In genomic region chr21:45308211-45309068, GRCh38 we compare ENCODE assay signal across 1 cellular context.
TF ChIP-seq lines count a peak whose summit lies in the region.

No MANE protein-coding gene starts in this region.

TF ChIP-seq in HepG2, 621 proteins besides CTCF, POLR2A, EP300 and RAD21 (continued from another document and continues in another):
- TF ChIP-seq PAXIP1 (CRISPR knock-in tag; conservative IDR thresholded peaks at IDR 0.05) (peak; percentile 96), ZNF549 (CRISPR knock-in tag; IDR thresholded peaks at IDR 0.05) (no peak), ZNF18 (CRISPR knock-in tag; IDR thresholded peaks at IDR 0.05; ENCODE audit: insufficient replicate concordance) (peak; percentile 86), TCF7 (IDR thresholded peaks at IDR 0.05; ENCODE audit: low read depth) (no peak), ZNF580 (CRISPR knock-in tag; IDR thresholded peaks at IDR 0.05; ENCODE audit: borderline replicate concordance, low read depth) (0 out of 2 replicates have a peak, but pooled peaks have one; percentile 24), ZNF296 (CRISPR knock-in tag; conservative IDR thresholded peaks at IDR 0.05) (no peak; the same call in 1 of the 2 replicates), ZNF816 (CRISPR knock-in tag; IDR thresholded peaks at IDR 0.05; ENCODE audit: borderline replicate concordance) (no peak), ZSCAN20 (CRISPR knock-in tag; IDR thresholded peaks at IDR 0.05; ENCODE audit: borderline replicate concordance) (peak; percentile 68; the same call in 1 of the 2 replicates), ZNF563 (CRISPR knock-in tag; IDR thresholded peaks at IDR 0.05) (peak; percentile 51; the same call in 1 of the 2 replicates), TOE1 (CRISPR knock-in tag; IDR thresholded peaks at IDR 0.05) (no peak), HDAC1 (CRISPR knock-in tag; IDR thresholded peaks at IDR 0.05) (peak; percentile 78), ZNF484 (CRISPR knock-in tag; IDR thresholded peaks at IDR 0.05; ENCODE audit: borderline replicate concordance, low read depth) (no peak), ZMYM4 (CRISPR knock-in tag; IDR thresholded peaks at IDR 0.05) (peak; percentile 53), ZBTB10 (CRISPR knock-in tag; IDR thresholded peaks at IDR 0.05; ENCODE audit: borderline replicate concordance) (no peak), ZNF792 (CRISPR knock-in tag; IDR thresholded peaks at IDR 0.05) (peak; percentile 44; the same call in 1 of the 2 replicates), ZNF260 (CRISPR knock-in tag; IDR thresholded peaks at IDR 0.05; ENCODE audit: borderline replicate concordance, low read depth) (no peak), HOXA3 (CRISPR knock-in tag; IDR thresholded peaks at IDR 0.05) (peak; percentile 80), FOXA1 (IDR thresholded peaks at IDR 0.05) (no peak), FOXA1 (CRISPR knock-in tag; IDR thresholded peaks at IDR 0.05) (peak; percentile 71), CENPBD1 (CRISPR knock-in tag; IDR thresholded peaks at IDR 0.05; ENCODE audit: borderline replicate concordance, low read depth) (no peak), HNF4G (IDR thresholded peaks at IDR 0.05; ENCODE audit: borderline replicate concordance, low read depth, low read length) (peak; percentile 85), HNF4G (CRISPR knock-in tag; IDR thresholded peaks at IDR 0.05; ENCODE audit: borderline replicate concordance, low read depth) (peak; percentile 69; the same call in 1 of the 2 replicates), CBFB (CRISPR knock-in tag; IDR thresholded peaks at IDR 0.05) (peak; percentile 73; the same call in 1 of the 2 replicates), SP140L (CRISPR knock-in tag; IDR thresholded peaks at IDR 0.05; ENCODE audit: borderline replicate concordance) (no peak), ZNF740 (CRISPR knock-in tag; IDR thresholded peaks at IDR 0.05) (0 out of 2 replicates have a peak, but pooled peaks have one; percentile 18), ZNF724P (CRISPR knock-in tag; IDR thresholded peaks at IDR 0.05; ENCODE audit: borderline replicate concordance) (0 out of 2 replicates have a peak, but pooled peaks have one; percentile 23)
- TF ChIP-seq, protein P1, sequence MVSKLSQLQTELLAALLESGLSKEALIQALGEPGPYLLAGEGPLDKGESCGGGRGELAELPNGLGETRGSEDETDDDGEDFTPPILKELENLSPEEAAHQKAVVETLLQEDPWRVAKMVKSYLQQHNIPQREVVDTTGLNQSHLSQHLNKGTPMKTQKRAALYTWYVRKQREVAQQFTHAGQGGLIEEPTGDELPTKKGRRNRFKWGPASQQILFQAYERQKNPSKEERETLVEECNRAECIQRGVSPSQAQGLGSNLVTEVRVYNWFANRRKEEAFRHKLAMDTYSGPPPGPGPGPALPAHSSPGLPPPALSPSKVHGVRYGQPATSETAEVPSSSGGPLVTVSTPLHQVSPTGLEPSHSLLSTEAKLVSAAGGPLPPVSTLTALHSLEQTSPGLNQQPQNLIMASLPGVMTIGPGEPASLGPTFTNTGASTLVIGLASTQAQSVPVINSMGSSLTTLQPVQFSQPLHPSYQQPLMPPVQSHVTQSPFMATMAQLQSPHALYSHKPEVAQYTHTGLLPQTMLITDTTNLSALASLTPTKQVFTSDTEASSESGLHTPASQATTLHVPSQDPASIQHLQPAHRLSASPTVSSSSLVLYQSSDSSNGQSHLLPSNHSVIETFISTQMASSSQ (IDR thresholded peaks at IDR 0.05; ENCODE audit: low read depth): 0 out of 2 replicates have a peak, but pooled peaks have one; percentile 40
- TF ChIP-seq, protein P1 (CRISPR knock-in tag; IDR thresholded peaks at IDR 0.05; ENCODE audit: borderline replicate concordance): peak; percentile 81; the same call in 1 of the 2 replicates
- TF ChIP-seq, protein P2, sequence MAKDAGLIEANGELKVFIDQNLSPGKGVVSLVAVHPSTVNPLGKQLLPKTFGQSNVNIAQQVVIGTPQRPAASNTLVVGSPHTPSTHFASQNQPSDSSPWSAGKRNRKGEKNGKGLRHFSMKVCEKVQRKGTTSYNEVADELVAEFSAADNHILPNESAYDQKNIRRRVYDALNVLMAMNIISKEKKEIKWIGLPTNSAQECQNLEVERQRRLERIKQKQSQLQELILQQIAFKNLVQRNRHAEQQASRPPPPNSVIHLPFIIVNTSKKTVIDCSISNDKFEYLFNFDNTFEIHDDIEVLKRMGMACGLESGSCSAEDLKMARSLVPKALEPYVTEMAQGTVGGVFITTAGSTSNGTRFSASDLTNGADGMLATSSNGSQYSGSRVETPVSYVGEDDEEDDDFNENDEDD (CRISPR knock-in tag; IDR thresholded peaks at IDR 0.05; ENCODE audit: borderline replicate concordance): peak; percentile 39; the same call in 1 of the 2 replicates
- TF ChIP-seq, protein P3, sequence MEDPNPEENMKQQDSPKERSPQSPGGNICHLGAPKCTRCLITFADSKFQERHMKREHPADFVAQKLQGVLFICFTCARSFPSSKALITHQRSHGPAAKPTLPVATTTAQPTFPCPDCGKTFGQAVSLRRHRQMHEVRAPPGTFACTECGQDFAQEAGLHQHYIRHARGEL (CRISPR knock-in tag; IDR thresholded peaks at IDR 0.05): no peak
- TF ChIP-seq, protein P4, sequence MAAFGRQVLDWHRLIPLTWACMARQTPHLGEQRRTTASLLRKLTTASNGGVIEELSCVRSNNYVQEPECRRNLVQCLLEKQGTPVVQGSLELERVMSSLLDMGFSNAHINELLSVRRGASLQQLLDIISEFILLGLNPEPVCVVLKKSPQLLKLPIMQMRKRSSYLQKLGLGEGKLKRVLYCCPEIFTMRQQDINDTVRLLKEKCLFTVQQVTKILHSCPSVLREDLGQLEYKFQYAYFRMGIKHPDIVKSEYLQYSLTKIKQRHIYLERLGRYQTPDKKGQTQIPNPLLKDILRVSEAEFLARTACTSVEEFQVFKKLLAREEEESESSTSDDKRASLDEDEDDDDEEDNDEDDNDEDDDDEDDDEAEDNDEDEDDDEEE (CRISPR knock-in tag; IDR thresholded peaks at IDR 0.05): no peak; the same call in 1 of the 2 replicates
- TF ChIP-seq, protein P5, sequence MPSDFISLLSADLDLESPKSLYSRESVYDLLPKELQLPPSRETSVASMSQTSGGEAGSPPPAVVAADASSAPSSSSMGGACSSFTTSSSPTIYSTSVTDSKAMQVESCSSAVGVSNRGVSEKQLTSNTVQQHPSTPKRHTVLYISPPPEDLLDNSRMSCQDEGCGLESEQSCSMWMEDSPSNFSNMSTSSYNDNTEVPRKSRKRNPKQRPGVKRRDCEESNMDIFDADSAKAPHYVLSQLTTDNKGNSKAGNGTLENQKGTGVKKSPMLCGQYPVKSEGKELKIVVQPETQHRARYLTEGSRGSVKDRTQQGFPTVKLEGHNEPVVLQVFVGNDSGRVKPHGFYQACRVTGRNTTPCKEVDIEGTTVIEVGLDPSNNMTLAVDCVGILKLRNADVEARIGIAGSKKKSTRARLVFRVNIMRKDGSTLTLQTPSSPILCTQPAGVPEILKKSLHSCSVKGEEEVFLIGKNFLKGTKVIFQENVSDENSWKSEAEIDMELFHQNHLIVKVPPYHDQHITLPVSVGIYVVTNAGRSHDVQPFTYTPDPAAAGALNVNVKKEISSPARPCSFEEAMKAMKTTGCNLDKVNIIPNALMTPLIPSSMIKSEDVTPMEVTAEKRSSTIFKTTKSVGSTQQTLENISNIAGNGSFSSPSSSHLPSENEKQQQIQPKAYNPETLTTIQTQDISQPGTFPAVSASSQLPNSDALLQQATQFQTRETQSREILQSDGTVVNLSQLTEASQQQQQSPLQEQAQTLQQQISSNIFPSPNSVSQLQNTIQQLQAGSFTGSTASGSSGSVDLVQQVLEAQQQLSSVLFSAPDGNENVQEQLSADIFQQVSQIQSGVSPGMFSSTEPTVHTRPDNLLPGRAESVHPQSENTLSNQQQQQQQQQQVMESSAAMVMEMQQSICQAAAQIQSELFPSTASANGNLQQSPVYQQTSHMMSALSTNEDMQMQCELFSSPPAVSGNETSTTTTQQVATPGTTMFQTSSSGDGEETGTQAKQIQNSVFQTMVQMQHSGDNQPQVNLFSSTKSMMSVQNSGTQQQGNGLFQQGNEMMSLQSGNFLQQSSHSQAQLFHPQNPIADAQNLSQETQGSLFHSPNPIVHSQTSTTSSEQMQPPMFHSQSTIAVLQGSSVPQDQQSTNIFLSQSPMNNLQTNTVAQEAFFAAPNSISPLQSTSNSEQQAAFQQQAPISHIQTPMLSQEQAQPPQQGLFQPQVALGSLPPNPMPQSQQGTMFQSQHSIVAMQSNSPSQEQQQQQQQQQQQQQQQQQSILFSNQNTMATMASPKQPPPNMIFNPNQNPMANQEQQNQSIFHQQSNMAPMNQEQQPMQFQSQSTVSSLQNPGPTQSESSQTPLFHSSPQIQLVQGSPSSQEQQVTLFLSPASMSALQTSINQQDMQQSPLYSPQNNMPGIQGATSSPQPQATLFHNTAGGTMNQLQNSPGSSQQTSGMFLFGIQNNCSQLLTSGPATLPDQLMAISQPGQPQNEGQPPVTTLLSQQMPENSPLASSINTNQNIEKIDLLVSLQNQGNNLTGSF (CRISPR knock-in tag; IDR thresholded peaks at IDR 0.05): no peak
- TF ChIP-seq, protein P6, sequence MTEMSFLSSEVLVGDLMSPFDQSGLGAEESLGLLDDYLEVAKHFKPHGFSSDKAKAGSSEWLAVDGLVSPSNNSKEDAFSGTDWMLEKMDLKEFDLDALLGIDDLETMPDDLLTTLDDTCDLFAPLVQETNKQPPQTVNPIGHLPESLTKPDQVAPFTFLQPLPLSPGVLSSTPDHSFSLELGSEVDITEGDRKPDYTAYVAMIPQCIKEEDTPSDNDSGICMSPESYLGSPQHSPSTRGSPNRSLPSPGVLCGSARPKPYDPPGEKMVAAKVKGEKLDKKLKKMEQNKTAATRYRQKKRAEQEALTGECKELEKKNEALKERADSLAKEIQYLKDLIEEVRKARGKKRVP (CRISPR knock-in tag; IDR thresholded peaks at IDR 0.05): no peak
